Comparison of ENCODE assay signal across 8 cellular contexts in genomic region chr1:15741183-15741850, GRCh38. TPM values are rescaled to one million over a fixed set of nuclear protein-coding genes. Genes with fewer than 3 reads are reported as not detected.
DNase-seq lines count a peak whose midpoint lies in the region; ATAC-seq, FAIRE-seq and TF ChIP-seq lines count a peak whose summit lies in the region.

No MANE protein-coding gene starts in this region.

- H3K27me3 ChIP-seq in adipocyte (replicated peaks; ENCODE audit: control insufficient read depth, insufficient read depth, low read length): no peaks in the 10 kb centered on the region
- H3K27me3 ChIP-seq in right atrium auricular region: no peaks in the 10 kb centered on the region

- H3K9ac ChIP-seq in adipocyte (ENCODE audit: low read length): no peak overlapping the region

- no peaks in the 10 kb centered on the region for H3K36me3 ChIP-seq in adipocyte (ENCODE audit: control insufficient read depth, insufficient read depth, low read length, severe bottlenecking)
- no peaks in the 10 kb centered on the region for H3K36me3 ChIP-seq in right atrium auricular region

- no peaks in the 10 kb centered on the region for H3K9me3 Mint-ChIP-seq in T-cell

- H3K36me3 Mint-ChIP-seq in T-cell: no peaks in the 10 kb centered on the region

- H3K4me1 Mint-ChIP-seq in T-cell: peaks cover 5 to 7% (median 6%) of the 10 kb centered on the region in 3 donors

- H3K9me3 ChIP-seq in adipocyte (ENCODE audit: control insufficient read depth, low read length): no peaks in the 10 kb centered on the region
- no peaks in the 10 kb centered on the region for H3K9me3 ChIP-seq in right atrium auricular region

- peaks cover 5% of the 10 kb centered on the region for H3K4me1 ChIP-seq in adipocyte (ENCODE audit: control insufficient read depth, insufficient read depth, low read length)
- H3K4me1 ChIP-seq in right atrium auricular region: peaks cover 0 to 25% of the 10 kb centered on the region in 2 donors

- no peaks in the 10 kb centered on the region for H3K27me3 Mint-ChIP-seq in T-cell

- FAIRE-seq in GM19239 (lab: Jason Lieb, UNC): peak; percentile 89

- TF ChIP-seq CTCF in right atrium auricular region (IDR thresholded peaks at IDR 0.05) (peak; percentile 74 to 84), retinal pigment epithelial cell (conservative IDR thresholded peaks at IDR 0.05; ENCODE audit: low read depth, low read length) (peak; percentile 90)

- DNase-seq in AG08395 (ENCODE audit: low spot score): peak; percentile 78
- peak; percentile 94 for DNase-seq in GM19239 (ENCODE audit: insufficient read length, low spot score)
- DNase-seq in NCI-H1092 treated with DMSO at 0.1 percent for 48 hours (lab: John Stamatoyannopoulos, UW): peak; percentile 74
- DNase-seq in T-cell: peak in 33 of 34 experiments; percentile 21 to 70 (median 51)
- DNase-seq in adipocyte (ENCODE audit: low read depth): peak; percentile 56
- peak; percentile 65 for DNase-seq in right atrium auricular region (ENCODE audit: low spot score)
- no peak for DNase-seq in retinal pigment epithelial cell (ENCODE audit: low read depth)

- peak overlapping the region in 1 of 2 donors; percentile 23 for H3K27ac Mint-ChIP-seq in T-cell

- H3K4me3 Mint-ChIP-seq in T-cell: no peak overlapping the region

- no peak overlapping the region for H3K27ac ChIP-seq in right atrium auricular region

- ATAC-seq in T-cell (replicated peaks in 1 of 4): peak; percentile 82 to 85 (median 83)
- no peak for ATAC-seq in HG03442 (IDR thresholded peaks at IDR 0.05; ENCODE audit: unreplicated experiment)

- H3K4me3 ChIP-seq in adipocyte (ENCODE audit: low read length) (no peak overlapping the region), right atrium auricular region (no peak overlapping the region), retinal pigment epithelial cell (ENCODE audit: low read length) (no peak overlapping the region)

- CTCF ChIA-PET in T-cell (lab: Charles Lee): no interaction called here

- POLR2A ChIA-PET in T-cell (lab: Charles Lee): no interaction called here

RNA-seq across cellular contexts. Expression of gene TMEM82, which starts 1.0 kb away (rescaled TPM):
- total RNA-seq in T-cell (not detected), right atrium auricular region (not detected)

RNA-seq across cellular contexts. Expression of gene SLC25A34, which starts 5.3 kb away (rescaled TPM):
- 1 to 10 TPM; 1.8 to 4.1 (median 2.6) TPM for total RNA-seq in T-cell
- total RNA-seq in right atrium auricular region: 10 to 100 TPM in 1 of 2 donors, 1 to 10 TPM in 1; 4.2 to 16.1 TPM

RNA-seq across cellular contexts. Expression of gene FBLIM1, which starts 17.3 kb away (rescaled TPM):
- total RNA-seq in T-cell (under 1 TPM in 3 of 5 donors, not detected in 2; 0.36 to 0.54 (median 0.50) TPM), right atrium auricular region (100 to 1,000 TPM in 1 of 2 donors, 10 to 100 TPM in 1; 66.6 to 124 TPM)

RNA-seq across cellular contexts. Expression of gene PLEKHM2, which starts 57.2 kb away (rescaled TPM):
- 10 to 100 TPM; 52.5 to 65.2 (median 59.6) TPM for total RNA-seq in T-cell
- 10 to 100 TPM; 53.6 to 78.1 TPM for total RNA-seq in right atrium auricular region

Comparison
In these comparisons a context has a peak if more than half of its experiments do, and no peak if none do; other contexts are left out.
1. RNA of gene FBLIM1, which starts 17.3 kb away (total RNA-seq): 66.6 to 124 TPM in right atrium auricular region; 0.36 to 0.54 TPM in T-cell; every median in the first group is over 10 times any median in the second.